Comparison of ENCODE assay signal across 1 cellular context in genomic region chr4:55853484-55854046, GRCh38.
TF ChIP-seq lines count a peak whose summit lies in the region.

EXOC1 (plus strand) TSS chr4:55853648; CDS start chr4:55858324, 4,676 bp downstream.

TF ChIP-seq in GM12878, 131 proteins besides CTCF, POLR2A, EP300 and RAD21 (continued from another document):
- no peak for TF ChIP-seq ZNF592 (IDR thresholded peaks at IDR 0.05)
- no peak for TF ChIP-seq PAX8 (IDR thresholded peaks at IDR 0.05)
- TF ChIP-seq BHLHE40 (IDR thresholded peaks at IDR 0.05; ENCODE audit: borderline replicate concordance in 1 of 2, low read depth in 2 of 2, low read length in 1 of 2) = peak; percentile 85 to 97
- TF ChIP-seq BCL11A (IDR thresholded peaks at IDR 0.05; ENCODE audit: low read depth, low read length) = no peak
- TF ChIP-seq ZZZ3 (IDR thresholded peaks at IDR 0.05; ENCODE audit: control insufficient read depth, insufficient read length, low read depth) = no peak
- peak; percentile 25 to 45; a peak in 2 of 4 replicates for TF ChIP-seq IKZF2 (IDR thresholded peaks at IDR 0.05)
- 0 out of 2 replicates have a peak, but pooled peaks have one; percentile 47 for TF ChIP-seq RCOR1 (conservative IDR thresholded peaks at IDR 0.05; ENCODE audit: low read depth, low read length)
- peak; percentile 50; the same call in 1 of the 2 replicates for TF ChIP-seq RFX5 (IDR thresholded peaks at IDR 0.05; ENCODE audit: low read depth, low read length)
- peak; percentile 47; the same call in 1 of the 2 replicates for TF ChIP-seq RELB (IDR thresholded peaks at IDR 0.05; ENCODE audit: low read depth)
- TF ChIP-seq SIX5 (IDR thresholded peaks at IDR 0.05; ENCODE audit: low read depth, low read length, severe bottlenecking) = peak; percentile 49
- TF ChIP-seq CREB1 (IDR thresholded peaks at IDR 0.05; ENCODE audit: low read depth) = peak; percentile 84; the same call in 1 of the 2 replicates
- peak; percentile 55 for TF ChIP-seq SPI1 (IDR thresholded peaks at IDR 0.05; ENCODE audit: borderline replicate concordance, insufficient read depth, low read depth, low read length)
- no peak for TF ChIP-seq BCL3 (IDR thresholded peaks at IDR 0.05; ENCODE audit: borderline replicate concordance, insufficient read depth, low read depth, low read length, poor library complexity, severe bottlenecking)
- peak; percentile 71 for TF ChIP-seq PKNOX1 (IDR thresholded peaks at IDR 0.05)
- no peak for TF ChIP-seq SUPT20H (IDR thresholded peaks at IDR 0.05; ENCODE audit: borderline replicate concordance, control insufficient read depth, low read depth, low read length)
- no peak for TF ChIP-seq NFXL1 (IDR thresholded peaks at IDR 0.05; ENCODE audit: borderline replicate concordance)
- no peak for TF ChIP-seq FOXM1 (IDR thresholded peaks at IDR 0.05; ENCODE audit: low read depth, low read length)
- TF ChIP-seq NRF1 (conservative IDR thresholded peaks at IDR 0.05; ENCODE audit: low read depth, low read length) = no peak
- peak; percentile 96 for TF ChIP-seq GABPA (IDR thresholded peaks at IDR 0.05; ENCODE audit: low read depth)
- TF ChIP-seq SMAD1 (IDR thresholded peaks at IDR 0.05; ENCODE audit: low read depth, partially characterized antibody) = no peak
- TF ChIP-seq HDAC6 (IDR thresholded peaks at IDR 0.05; ENCODE audit: unreplicated experiment) = no peak
- no peak for TF ChIP-seq BCLAF1 (IDR thresholded peaks at IDR 0.05)
- TF ChIP-seq YBX1 (IDR thresholded peaks at IDR 0.05) = no peak
- TF ChIP-seq YY1 (IDR thresholded peaks at IDR 0.05; ENCODE audit: low read depth, low read length) = no peak
- 0 out of 2 replicates have a peak, but pooled peaks have one; percentile 76 for TF ChIP-seq ZNF207 (IDR thresholded peaks at IDR 0.05; ENCODE audit: borderline replicate concordance)
